Comparison of ENCODE assay signal across 1 cellular context in genomic region chrX:68994883-68995255, GRCh38.
TF ChIP-seq lines count a peak whose summit lies in the region.

No MANE protein-coding gene starts in this region.

TF ChIP-seq in IMR-90, 13 proteins besides CTCF, POLR2A, EP300 and RAD21:
- TF ChIP-seq CEBPB (IDR thresholded peaks at IDR 0.05; ENCODE audit: low read depth, low read length) (peak; percentile 68), BHLHE40 (IDR thresholded peaks at IDR 0.05; ENCODE audit: low read depth, low read length) (no peak), RCOR1 (IDR thresholded peaks at IDR 0.05; ENCODE audit: insufficient replicate concordance, low read length) (no peak)
